15 cellular contexts compared by ENCODE assay signal in genomic region chr1:237684236-237684635, GRCh38.
A peak's percentile ranks its signal among the peaks of the same experiment; 100 is the strongest.
DNase-seq lines count a peak whose midpoint lies in the region; ATAC-seq and TF ChIP-seq lines count a peak whose summit lies in the region.
"Had no signal": no experiment of that assay in that cellular context is flagged by ENCODE, and none has a peak within 500 bp of the region (broad histone marks: within the 10 kb centered on the region; RNA-seq: fewer than 3 reads in every experiment).

No MANE protein-coding gene starts in this region.

- no peak overlapping the region for H3K27ac Mint-ChIP-seq in H9
- H3K27ac Mint-ChIP-seq: CD8-positive, alpha-beta T cell had no signal

- H4K91ac ChIP-seq in H9 (ENCODE audit: insufficient read length, low read depth, low read length) = no peak overlapping the region

- no peak overlapping the region for H2BK120ac ChIP-seq in H9 (ENCODE audit: low read depth, low read length, poor library complexity, severe bottlenecking)

- H3K27ac ChIP-seq in H9 (ENCODE audit: insufficient read length, low read depth, low read length) (no peak overlapping the region), OCI-LY3 (ENCODE audit: low read length) (peak overlapping the region; percentile 66)
- H3K27ac ChIP-seq: KMS-11, SJCRH30 had no signal

- no peak overlapping the region for H3K18ac ChIP-seq in H9 (ENCODE audit: insufficient read length, low read depth, low read length)

- no peak overlapping the region for H3K4ac ChIP-seq in H9 (ENCODE audit: low read depth, low read length)

- H3K4me2 ChIP-seq in H9 (ENCODE audit: insufficient read depth, insufficient read length, low read length) = no peak overlapping the region
- peak overlapping the region; percentile 61 for H3K4me2 ChIP-seq in OCI-LY3 (ENCODE audit: low read length)
- H3K4me2 ChIP-seq: KMS-11 had no signal

- no peak overlapping the region for H2BK12ac ChIP-seq in H9 (ENCODE audit: insufficient read length, low read depth, low read length)

- no peak overlapping the region for H3T11ph ChIP-seq in H9 (ENCODE audit: low read length)

- H3K23me2 ChIP-seq in H9 (ENCODE audit: insufficient read length, low read depth, low read length, poor library complexity, severe bottlenecking) = no peaks in the 10 kb centered on the region

- H2AK5ac ChIP-seq in H9 (ENCODE audit: insufficient read length, low read length) = no peak overlapping the region

- H3K36me3 Mint-ChIP-seq in H9 (ENCODE audit: insufficient read depth in 1 of 3, low read depth in 3 of 3) = no peaks in the 10 kb centered on the region
- H3K36me3 Mint-ChIP-seq: CD8-positive, alpha-beta T cell had no signal

- no peak overlapping the region for H4K5ac ChIP-seq in H9 (ENCODE audit: insufficient read length, low read depth, low read length)

- H3K79me2 ChIP-seq in H9 (ENCODE audit: insufficient read depth, low read length) (no peaks in the 10 kb centered on the region), OCI-LY3 (ENCODE audit: low read length) (no peaks in the 10 kb centered on the region)

- H3K9ac ChIP-seq in H9 (ENCODE audit: extremely low read depth, insufficient read length, low read length) (no peak overlapping the region), OCI-LY3 (ENCODE audit: low read length) (no peak overlapping the region)
- H3K9ac ChIP-seq: KMS-11 had no signal

- ATAC-seq in GM21737 (IDR thresholded peaks at IDR 0.05; ENCODE audit: unreplicated experiment) = no peak
- ATAC-seq: CD8-positive, alpha-beta T cell had no signal

- DNase-seq in H9 (no peak), choroid plexus epithelial cell (ENCODE audit: low read depth) (peak; percentile 1), middle frontal gyrus (ENCODE audit: extremely low spot score, low spot score) (no peak), pons (ENCODE audit: low spot score) (no peak)
- DNase-seq in stimulated activated CD8-positive, alpha-beta memory T cell treated with anti-CD3 and anti-CD28 coated beads, Interleukin-4, amount 100 ng/mL, for 48 hours = no peak
- DNase-seq: CD8-positive, alpha-beta T cell; H7; NCI-H1417; NCI-H2029; NCI-H2171 treated with DMSO at 0.1 percent for 48 hours; NCI-H510A treated with DMSO at 0.1 percent for 48 hours; SJCRH30 had no signal

- H3K4me3 ChIP-seq in OCI-LY3 (ENCODE audit: low read length) (peak overlapping the region; percentile 44), choroid plexus epithelial cell (ENCODE audit: low read depth, low read length) (no peak overlapping the region)
- H3K4me3 ChIP-seq: SJCRH30 had no signal

- H2AFZ ChIP-seq in H9 (ENCODE audit: low read length) (no peak overlapping the region), OCI-LY3 (ENCODE audit: low read depth, low read length) (peak overlapping the region; percentile 7; the same call in 1 of the 2 replicates)

- H3K9me3 ChIP-seq in H9 (ENCODE audit: control insufficient read depth, low read depth, low read length) (no peaks in the 10 kb centered on the region), OCI-LY3 (ENCODE audit: insufficient read depth, low read length) (no peaks in the 10 kb centered on the region)
- H3K9me3 ChIP-seq: SJCRH30 had no signal

- H3K79me1 ChIP-seq in H9 (ENCODE audit: insufficient read depth, low read depth, low read length, poor library complexity, severe bottlenecking) = no peaks in the 10 kb centered on the region

- H3K27me3 ChIP-seq in H9 (ENCODE audit: insufficient read depth, low read length) = no peaks in the 10 kb centered on the region
- no peaks in the 10 kb centered on the region for H3K27me3 ChIP-seq in OCI-LY3 (ENCODE audit: low read depth, low read length)
- H3K27me3 ChIP-seq: SJCRH30 had no signal

- H3K4me1 ChIP-seq in H9 (ENCODE audit: insufficient read depth, low read length) (no peaks in the 10 kb centered on the region), OCI-LY3 (ENCODE audit: low read length) (peaks cover 18% of the 10 kb centered on the region)

- no peak overlapping the region for H3K23ac ChIP-seq in H9 (ENCODE audit: insufficient read length, low read depth, low read length)

- H4K8ac ChIP-seq in H9 (replicated peaks; ENCODE audit: insufficient read length, low read depth, low read length) = no peak overlapping the region

- no CpG with 5 or more reads among the region's 6 CpGs for WGBS in H9 (ENCODE audit: extremely low coverage, insufficient read length, low lambda C conversion rate)

- H4K20me1 ChIP-seq in H9 (ENCODE audit: control insufficient read depth, insufficient read depth, insufficient read length) (no peaks in the 10 kb centered on the region), OCI-LY3 (ENCODE audit: insufficient read depth, low read length) (no peaks in the 10 kb centered on the region)

- H2BK5ac ChIP-seq in H9 (ENCODE audit: insufficient read length, low read length) = peak overlapping the region; percentile 72

- no peak for TF ChIP-seq CTCF in H9 (conservative IDR thresholded peaks at IDR 0.05)
- TF ChIP-seq CTCF in OCI-LY3 (IDR thresholded peaks at IDR 0.05; ENCODE audit: low read depth, low read length) = no peak
- TF ChIP-seq CTCF in choroid plexus epithelial cell (conservative IDR thresholded peaks at IDR 0.05; ENCODE audit: low read depth, low read length) = no peak

- H3K4me3 Mint-ChIP-seq in H9 = no peak overlapping the region
- H3K4me3 Mint-ChIP-seq: CD8-positive, alpha-beta T cell had no signal

- no peaks in the 10 kb centered on the region for H3K36me3 ChIP-seq in OCI-LY3 (replicated peaks; ENCODE audit: low read depth, low read length)
- H3K36me3 ChIP-seq: SJCRH30 had no signal

- H3K14ac ChIP-seq in H9 (ENCODE audit: insufficient read depth, low read length) = no peak overlapping the region

- H3K27me3 Mint-ChIP-seq in H9 (ENCODE audit: low read depth) = no peaks in the 10 kb centered on the region

- peaks cover 9 to 15% of the 10 kb centered on the region in 2 experiments for H3K4me1 Mint-ChIP-seq in H9

- H2BK15ac ChIP-seq in H9 (ENCODE audit: low read depth, low read length) = no peak overlapping the region

- H2BK20ac ChIP-seq in H9 (ENCODE audit: low read depth, low read length, poor library complexity, severe bottlenecking) = no peak overlapping the region

- no peaks in the 10 kb centered on the region for H3K9me3 Mint-ChIP-seq in H9

- no peak overlapping the region for H3K56ac ChIP-seq in H9 (ENCODE audit: insufficient read length, low read depth, low read length)
